In genomic region chr10:119252470-119253151, GRCh38 we compare ENCODE assay signal across 10 cellular contexts. TPM values are rescaled to one million over a fixed set of nuclear protein-coding genes. Genes with fewer than 3 reads are reported as not detected.
A peak's percentile ranks its signal among the peaks of the same experiment; 100 is the strongest.
DNase-seq lines count a peak whose midpoint lies in the region; ATAC-seq and TF ChIP-seq lines count a peak whose summit lies in the region.
"Had no signal": no experiment of that assay in that cellular context is flagged by ENCODE, and none has a peak within 500 bp of the region (broad histone marks: within the 10 kb centered on the region; RNA-seq: fewer than 3 reads in every experiment).

No MANE protein-coding gene starts in this region.

- no peak overlapping the region for H3K4ac ChIP-seq in mesendoderm (ENCODE audit: low read depth, low read length)

- H4K20me1 ChIP-seq in PC-9 (ENCODE audit: insufficient read depth) = no peaks in the 10 kb centered on the region

- TF ChIP-seq POLR2A in breast epithelium (IDR thresholded peaks at IDR 0.05) = no peak

- no peak for DNase-seq in PC-9
- no peak for DNase-seq in breast epithelium (ENCODE audit: low spot score in 2 of 2)
- no peak for DNase-seq in mesendoderm
- no peak for DNase-seq in foreskin keratinocyte
- no peak for DNase-seq in activated T-helper 2 cell treated with anti-CD3 and anti-CD28 coated beads, Interferon-gamma antibody, Interleukin-2, Interleukin-4, amounts not matched to agents 10 μg/mL and 5 μg/mL and 100 μg/mL, durations not matched to agents 14 hours and 24 hours and 36 hours (ENCODE audit: low spot score)
- no peak for DNase-seq in CD1c-positive myeloid dendritic cell (ENCODE audit: extremely low spot score)
- DNase-seq: activated T-cell treated with anti-CD3 and anti-CD28 coated beads, Interleukin-2, amount 50 U/mL, for 1 hour; effector memory CD4-positive, alpha-beta T cell; NCI-H1092 had no signal

- H3K9me3 ChIP-seq in PC-9 (ENCODE audit: insufficient read depth, low read depth) (no peaks in the 10 kb centered on the region), breast epithelium (no peaks in the 10 kb centered on the region), subcutaneous abdominal adipose tissue (ENCODE audit: control insufficient read depth in 5 of 5, low read length in 5 of 5) (no peaks in the 10 kb centered on the region)

- no peak for ATAC-seq in foreskin keratinocyte

- no peaks in the 10 kb centered on the region for H3K36me3 Mint-ChIP-seq in activated T-helper 2 cell treated with anti-CD3 and anti-CD28 coated beads, Interferon-gamma antibody, Interleukin-2, Interleukin-4, amounts not matched to agents 10 μg/mL and 5 μg/mL and 100 μg/mL, durations not matched to agents 14 hours and 24 hours and 36 hours (ENCODE audit: low read depth)

- POLR2A ChIA-PET in PC-9 (lab: Charles Lee; ENCODE audit: unreplicated experiment) = interaction anchor here (0.5 to 0.9 kb wide), 3 partner anchors 45 to 498 kb away, joined by 3 to 11 read pairs (median 9); partner anchors contain the start of genes CACUL1 and GRK5

- H3K4me3 Mint-ChIP-seq in activated T-helper 2 cell treated with anti-CD3 and anti-CD28 coated beads, Interferon-gamma antibody, Interleukin-2, Interleukin-4, amounts not matched to agents 10 μg/mL and 5 μg/mL and 100 μg/mL, durations not matched to agents 14 hours and 24 hours and 36 hours (ENCODE audit: low read depth) = no peak overlapping the region

- peaks cover 40% of the 10 kb centered on the region for H3K4me1 ChIP-seq in PC-9 (replicated peaks; ENCODE audit: insufficient read depth)
- H3K4me1 ChIP-seq in breast epithelium = peaks cover 0 to 8% of the 10 kb centered on the region in 2 donors
- H3K4me1 ChIP-seq in mesendoderm (ENCODE audit: control insufficient read depth, low read depth, low read length) = peaks cover 10% of the 10 kb centered on the region
- H3K4me1 ChIP-seq in subcutaneous abdominal adipose tissue (ENCODE audit: control insufficient read depth in 5 of 5, insufficient read depth in 5 of 5, low read length in 5 of 5) = peaks cover 10 to 62% (median 46%) of the 10 kb centered on the region in 5 donors
- H3K4me1 ChIP-seq in foreskin keratinocyte = peaks cover 17% of the 10 kb centered on the region

- H2BK15ac ChIP-seq in mesendoderm (replicated peaks; ENCODE audit: low read depth) = no peak overlapping the region

- no peaks in the 10 kb centered on the region for H3K27me3 ChIP-seq in PC-9 (ENCODE audit: insufficient read depth, low read depth)
- no peaks in the 10 kb centered on the region for H3K27me3 ChIP-seq in breast epithelium
- no peaks in the 10 kb centered on the region for H3K27me3 ChIP-seq in mesendoderm (ENCODE audit: insufficient read depth, low read length, poor library complexity)
- H3K27me3 ChIP-seq in subcutaneous abdominal adipose tissue (ENCODE audit: control insufficient read depth in 5 of 5, insufficient read depth in 4 of 5, low read length in 5 of 5) = no peaks in the 10 kb centered on the region
- no peaks in the 10 kb centered on the region for H3K27me3 ChIP-seq in foreskin keratinocyte

- H3K79me2 ChIP-seq in PC-9 (ENCODE audit: low read depth) = no peaks in the 10 kb centered on the region
- H3K79me2 ChIP-seq in mesendoderm (ENCODE audit: control insufficient read depth, insufficient read depth, low read length) = no peaks in the 10 kb centered on the region

- H3K9ac ChIP-seq in mesendoderm (ENCODE audit: low read length) (no peak overlapping the region), subcutaneous abdominal adipose tissue (ENCODE audit: low read length in 5 of 5) (peak overlapping the region in 1 of 5 donors; percentile 31)

- no peaks in the 10 kb centered on the region for H3K36me3 ChIP-seq in PC-9 (ENCODE audit: low read depth)
- no peaks in the 10 kb centered on the region for H3K36me3 ChIP-seq in breast epithelium
- no peaks in the 10 kb centered on the region for H3K36me3 ChIP-seq in mesendoderm (ENCODE audit: control insufficient read depth, insufficient read depth, low read length)
- no peaks in the 10 kb centered on the region for H3K36me3 ChIP-seq in subcutaneous abdominal adipose tissue (ENCODE audit: control insufficient read depth in 5 of 5, insufficient read depth in 5 of 5, low read length in 5 of 5)

- H3K27ac Mint-ChIP-seq in activated T-helper 2 cell treated with anti-CD3 and anti-CD28 coated beads, Interferon-gamma antibody, Interleukin-2, Interleukin-4, amounts not matched to agents 10 μg/mL and 5 μg/mL and 100 μg/mL, durations not matched to agents 14 hours and 24 hours and 36 hours = no peak overlapping the region

- intact Hi-C loops in PC-9 (cut with micrococcal nuclease; ENCODE audit: unreplicated experiment) (loop anchor here (5.0 kb wide), 1 partner anchor 45 kb away; the partner anchor contains the start of gene GRK5), breast epithelium (cut with DNase I; ENCODE audit: low total_unique reads) (no loop called here)
- intact Hi-C loops in activated T-helper 2 cell treated with anti-CD3 and anti-CD28 coated beads, Interferon-gamma antibody, Interleukin-2, Interleukin-4, amounts not matched to agents 10 μg/mL and 5 μg/mL and 100 μg/mL, durations not matched to agents 14 hours and 24 hours and 36 hours (cut with micrococcal nuclease) = loop anchor here (1.0 kb wide), 1 partner anchor 40 kb away; no protein-coding TSS in a partner anchor

- no peak overlapping the region; the same call in 1 of the 2 replicates for H3K4me3 ChIP-seq in PC-9
- H3K4me3 ChIP-seq in breast epithelium = no peak overlapping the region
- H3K4me3 ChIP-seq in mesendoderm (ENCODE audit: low read length) = no peak overlapping the region
- no peak overlapping the region for H3K4me3 ChIP-seq in subcutaneous abdominal adipose tissue (ENCODE audit: low read depth in 1 of 5, low read length in 5 of 5)

- H3K56ac ChIP-seq in mesendoderm (ENCODE audit: low read length) = peak overlapping the region; percentile 2

- no peak overlapping the region for H3K23ac ChIP-seq in mesendoderm (ENCODE audit: low read length)

- H3K27me3 Mint-ChIP-seq in activated T-helper 2 cell treated with anti-CD3 and anti-CD28 coated beads, Interferon-gamma antibody, Interleukin-2, Interleukin-4, amounts not matched to agents 10 μg/mL and 5 μg/mL and 100 μg/mL, durations not matched to agents 14 hours and 24 hours and 36 hours (ENCODE audit: low read depth) = no peaks in the 10 kb centered on the region

- H3K4me2 ChIP-seq in PC-9 (peak overlapping the region; percentile 68), mesendoderm (ENCODE audit: low read length) (no peak overlapping the region)

- BruUV-seq in PC-9 (replicated peaks; lab: Mats Ljungman, UMichigan) = no TSS peak

- no peak overlapping the region for H2BK120ac ChIP-seq in mesendoderm (ENCODE audit: low read depth, low read length)

- no peak overlapping the region for H4K5ac ChIP-seq in mesendoderm (ENCODE audit: low read length)

- H3F3A ChIP-seq in PC-9 (ENCODE audit: insufficient read depth, low read depth) = peaks cover 30% of the 10 kb centered on the region

- H2AK5ac ChIP-seq in mesendoderm (ENCODE audit: low read length) = peak overlapping the region; percentile 52

- H3K9me2 ChIP-seq in PC-9 (ENCODE audit: insufficient read depth) = no peaks in the 10 kb centered on the region

- H3K4me1 Mint-ChIP-seq in activated T-helper 2 cell treated with anti-CD3 and anti-CD28 coated beads, Interferon-gamma antibody, Interleukin-2, Interleukin-4, amounts not matched to agents 10 μg/mL and 5 μg/mL and 100 μg/mL, durations not matched to agents 14 hours and 24 hours and 36 hours (ENCODE audit: low read depth) = peaks cover 33% of the 10 kb centered on the region

- no peaks in the 10 kb centered on the region for H3K9me3 Mint-ChIP-seq in activated T-helper 2 cell treated with anti-CD3 and anti-CD28 coated beads, Interferon-gamma antibody, Interleukin-2, Interleukin-4, amounts not matched to agents 10 μg/mL and 5 μg/mL and 100 μg/mL, durations not matched to agents 14 hours and 24 hours and 36 hours

- CTCF ChIA-PET in PC-9 (lab: Charles Lee) = interaction anchor here (0.7 to 0.9 kb wide), 2 partner anchors 43 to 45 kb away, joined by 3 to 14 read pairs; partner anchors contain the start of gene GRK5

- H3K79me1 ChIP-seq in mesendoderm (ENCODE audit: low read length) = no peaks in the 10 kb centered on the region

- no CpG with 5 or more reads among the region's 10 CpGs for WGBS in mesendoderm (ENCODE audit: extremely low coverage, insufficient coverage, low lambda C conversion rate)

- H2BK5ac ChIP-seq in mesendoderm (ENCODE audit: low read length) = no peak overlapping the region

- TF ChIP-seq CTCF in PC-9 (conservative IDR thresholded peaks at IDR 0.05) (no peak), breast epithelium (IDR thresholded peaks at IDR 0.05) (no peak), foreskin keratinocyte (conservative IDR thresholded peaks at IDR 0.05) (no peak)

- peak overlapping the region; percentile 59; the same call in 1 of the 2 replicates for H2AFZ ChIP-seq in PC-9

- no peak overlapping the region for H4K8ac ChIP-seq in mesendoderm (ENCODE audit: low read depth, low read length)

- H3K27ac ChIP-seq in PC-9 (peak overlapping the region; percentile 97), breast epithelium (peak overlapping the region; percentile 84 to 95), mesendoderm (ENCODE audit: low read depth, low read length) (no peak overlapping the region), subcutaneous abdominal adipose tissue (ENCODE audit: low read depth, low read length) (peak overlapping the region; percentile 86), foreskin keratinocyte (no peak overlapping the region)

- peak overlapping the region; percentile 13 for H3K18ac ChIP-seq in mesendoderm (ENCODE audit: low read length)

RNA-seq across cellular contexts. Expression of gene GRK5, which starts 45.2 kb away (rescaled TPM):
- 4.8 and 5.3 TPM in 2 replicates for total RNA-seq in PC-9 (2021)
- total RNA-seq in breast epithelium = 10 to 100 TPM; 14.9 to 20.6 (median 15.2) TPM
- polyA plus RNA-seq in mesendoderm (2013, experiment 1 of 2) = 2.7 TPM
- polyA plus RNA-seq in mesendoderm (2013, experiment 2 of 2) = 2.7 TPM
- total RNA-seq in foreskin keratinocyte = 14.8 and 16.8 TPM in 2 replicates
- polyA plus RNA-seq in foreskin keratinocyte = 10.4 and 11.5 TPM in 2 replicates
- 24.4 and 24.7 TPM in 2 replicates for total RNA-seq in activated T-helper 2 cell treated with anti-CD3 and anti-CD28 coated beads, Interferon-gamma antibody, Interleukin-2, Interleukin-4, amounts not matched to agents 10 μg/mL and 5 μg/mL and 100 μg/mL, durations not matched to agents 14 hours and 24 hours and 36 hours

Comparison
In these comparisons a context has a peak if more than half of its experiments do, and no peak if none do; other contexts are left out.
1. H3K27ac ChIP-seq: peak in PC-9 (single experiment), breast epithelium (2 of 2) and subcutaneous abdominal adipose tissue (single experiment); none in mesendoderm (single experiment) and foreskin keratinocyte (single experiment).